Comparison of ENCODE assay signal across 17 cellular contexts in the genomic region with DNA sequence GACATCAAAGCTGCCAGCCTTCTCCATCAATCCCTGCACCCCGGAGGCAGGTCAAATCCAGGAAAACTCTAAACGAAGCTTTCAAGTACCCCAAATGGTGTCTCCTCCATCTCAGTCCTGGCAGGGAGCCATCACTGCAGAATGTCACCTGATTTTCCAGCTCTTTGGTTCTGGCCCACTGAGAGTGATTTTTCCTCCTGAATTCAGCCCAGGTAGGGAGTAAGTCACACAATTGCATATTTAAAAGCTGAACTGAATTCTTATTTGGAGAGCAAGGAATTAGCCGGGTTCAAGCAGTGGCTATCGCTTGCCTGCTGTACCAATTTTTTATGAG. TPM values are rescaled to one million over a fixed set of nuclear protein-coding genes. Genes with fewer than 3 reads are reported as not detected.
DNase-seq lines count a peak whose midpoint lies in the region; ATAC-seq and TF ChIP-seq lines count a peak whose summit lies in the region.
"Had no signal": no experiment of that assay in that cellular context is flagged by ENCODE, and none has a peak within 500 bp of the region (broad histone marks: within the 10 kb centered on the region; RNA-seq: fewer than 3 reads in every experiment).

No MANE protein-coding gene starts in this region.

- H3K9me2 ChIP-seq in OCI-LY1 (ENCODE audit: low read depth, low read length), result no peaks in the 10 kb centered on the region

- H2AFZ ChIP-seq in OCI-LY1 (ENCODE audit: low read length), result no peak overlapping the region
- H2AFZ ChIP-seq: hepatocyte had no signal

- peaks cover 93% of the 10 kb centered on the region for H3K79me2 ChIP-seq in OCI-LY1 (ENCODE audit: insufficient read depth, low read length)

- no peaks in the 10 kb centered on the region for H3K36me3 ChIP-seq in cardiac muscle cell
- H3K36me3 ChIP-seq in left ventricle myocardium inferior, result peaks cover 12% of the 10 kb centered on the region
- H3K36me3 ChIP-seq in OCI-LY1 (ENCODE audit: insufficient read depth, low read length), result peaks cover 86% of the 10 kb centered on the region
- H3K36me3 ChIP-seq in upper lobe of right lung, result no peaks in the 10 kb centered on the region
- H3K36me3 ChIP-seq: Peyer's patch, right atrium auricular region had no signal

- H4K20me1 ChIP-seq in OCI-LY1 (ENCODE audit: insufficient read depth, low read length), result no peaks in the 10 kb centered on the region

- H3K4me1 ChIP-seq in cardiac muscle cell (ENCODE audit: low read depth) (peaks cover 53% of the 10 kb centered on the region), left ventricle myocardium inferior (peaks cover 99% of the 10 kb centered on the region), OCI-LY1 (ENCODE audit: insufficient read depth, low read length, severe bottlenecking) (peaks cover 84% of the 10 kb centered on the region), upper lobe of right lung (peaks cover 46% of the 10 kb centered on the region)

- H3F3A ChIP-seq in OCI-LY1 (ENCODE audit: insufficient read depth, low read length), result peaks cover 6% of the 10 kb centered on the region; the same call in 1 of the 2 replicates

- no peaks in the 10 kb centered on the region for H3K9me3 ChIP-seq in cardiac muscle cell (ENCODE audit: low read depth)
- no peaks in the 10 kb centered on the region for H3K9me3 ChIP-seq in left ventricle myocardium inferior (replicated peaks)
- no peaks in the 10 kb centered on the region for H3K9me3 ChIP-seq in OCI-LY1 (ENCODE audit: low read length)
- H3K9me3 ChIP-seq in upper lobe of right lung, result no peaks in the 10 kb centered on the region
- H3K9me3 ChIP-seq: Peyer's patch, right atrium auricular region had no signal

- no peak for ATAC-seq in upper lobe of right lung
- ATAC-seq in HG03457 (IDR thresholded peaks at IDR 0.05; ENCODE audit: unreplicated experiment), result no peak
- ATAC-seq in GM21390 (IDR thresholded peaks at IDR 0.05; ENCODE audit: unreplicated experiment), result no peak
- ATAC-seq: left colon had no signal

- intact Hi-C loops in left ventricle myocardium inferior (cut with micrococcal nuclease) (no loop called here), upper lobe of right lung (cut with DNase I) (no loop called here)

- no peaks in the 10 kb centered on the region for H3K27me3 ChIP-seq in cardiac muscle cell
- no peaks in the 10 kb centered on the region for H3K27me3 ChIP-seq in left ventricle myocardium inferior (ENCODE audit: low read depth)
- H3K27me3 ChIP-seq in OCI-LY1 (ENCODE audit: insufficient read depth, low read length), result no peaks in the 10 kb centered on the region
- no peaks in the 10 kb centered on the region for H3K27me3 ChIP-seq in upper lobe of right lung
- H3K27me3 ChIP-seq: Peyer's patch, right atrium auricular region had no signal

- H3K4me3 ChIP-seq in cardiac muscle cell (no peak overlapping the region), left ventricle myocardium inferior (no peak overlapping the region), OCI-LY1 (ENCODE audit: low read depth, low read length, poor library complexity, severe bottlenecking) (peak overlapping the region; percentile 95), upper lobe of right lung (no peak overlapping the region)
- H3K4me3 ChIP-seq: hepatocyte, Peyer's patch, right atrium auricular region had no signal

- H3K27ac ChIP-seq in cardiac muscle cell, result peak overlapping the region; percentile 65
- H3K27ac ChIP-seq in left ventricle myocardium inferior (replicated peaks), result no peak overlapping the region
- H3K27ac ChIP-seq in OCI-LY1 (ENCODE audit: low read depth, low read length, poor library complexity, severe bottlenecking), result peak overlapping the region; percentile 99
- H3K27ac ChIP-seq in upper lobe of right lung, result peak overlapping the region; percentile 39
- H3K27ac ChIP-seq: hepatocyte, right atrium auricular region had no signal

- DNase-seq in cardiac muscle cell (ENCODE audit: low read depth in 1 of 2, low spot score in 1 of 2) (no peak), left ventricle myocardium inferior (no peak), cerebellum (ENCODE audit: low spot score) (peak; percentile 21), upper lobe of right lung (no peak), NOMO-1 (lab: John Stamatoyannopoulos, UW; ENCODE audit: unreplicated experiment in 2 of 2) (no peak)
- DNase-seq: activated CD4-positive, alpha-beta T cell treated with anti-CD3 and anti-CD28 coated beads, Interleukin-2, amount 50 U/mL, for 4 hours; dermis blood vessel endothelial cell; left colon; NCI-H2227 treated with DMSO at 0.1 percent for 48 hours; Peyer's patch; stimulated activated CD4-positive, alpha-beta T cell treated with anti-CD3 and anti-CD28 coated beads, Interleukin-4, amount 100 ng/mL, for 4 hours; stimulated activated naive CD4-positive, alpha-beta T cell treated with Interleukin-2 at 50 U/mL for 16 hours had no signal

- no peak for TF ChIP-seq CTCF in cardiac muscle cell (IDR thresholded peaks at IDR 0.05; ENCODE audit: low read depth, low read length)
- TF ChIP-seq CTCF in left ventricle myocardium inferior (IDR thresholded peaks at IDR 0.05; ENCODE audit: borderline replicate concordance), result no peak
- no peak for TF ChIP-seq CTCF in OCI-LY1 (IDR thresholded peaks at IDR 0.05; ENCODE audit: low read length)
- TF ChIP-seq CTCF in upper lobe of right lung (IDR thresholded peaks at IDR 0.05), result no peak

- H3K4me2 ChIP-seq in OCI-LY1 (ENCODE audit: low read length), result peak overlapping the region; percentile 98
- H3K4me2 ChIP-seq: hepatocyte had no signal

- peak overlapping the region; percentile 99 for H3K9ac ChIP-seq in OCI-LY1 (ENCODE audit: low read length)

RNA-seq across cellular contexts. Expression of gene RFTN1, which starts 5.3 kb away (rescaled TPM):
- total RNA-seq in cardiac muscle cell (42.4 and 50.8 TPM in 2 replicates), left ventricle myocardium inferior (22.9 TPM), cerebellum (26.6 TPM), upper lobe of right lung (69.4 TPM)
- polyA plus RNA-seq in cardiac muscle cell, result 30.6 and 46.1 TPM in 2 replicates
